ENCODE assay signal across 1 cellular context in the genomic region with DNA sequence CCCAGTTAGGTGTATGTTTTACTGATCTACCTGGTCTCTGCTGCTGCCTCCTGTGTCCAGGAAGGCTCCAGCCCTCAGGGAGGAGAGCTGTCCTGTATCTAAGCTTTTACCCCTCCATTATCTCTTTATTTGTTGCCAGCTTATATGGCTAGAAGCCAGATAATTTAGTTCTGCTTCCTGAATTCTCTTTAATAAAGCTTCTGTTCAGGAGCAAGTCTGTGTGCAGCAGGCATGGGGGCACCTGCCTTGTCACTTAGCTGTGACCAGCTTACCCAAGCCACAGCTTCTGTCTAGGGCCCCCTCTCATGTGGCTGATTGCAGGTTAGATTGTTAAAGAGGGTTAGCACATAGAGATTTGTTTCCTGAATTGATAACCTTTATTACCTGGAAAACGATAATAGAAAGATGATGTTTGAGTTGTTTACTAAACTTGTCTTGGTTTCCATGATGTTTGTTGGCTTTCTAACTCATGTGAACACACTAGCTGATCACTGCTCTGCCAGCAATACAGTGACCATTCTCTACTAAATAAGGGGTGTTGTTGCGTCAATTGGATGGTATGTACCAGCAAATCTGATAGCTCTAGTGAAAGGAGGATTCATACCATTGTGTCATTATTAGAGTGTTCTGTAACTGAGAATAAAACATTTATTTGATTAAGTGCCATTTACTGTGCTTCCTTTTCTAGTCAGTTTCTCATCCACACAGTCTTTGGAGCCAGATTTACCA.
TF ChIP-seq lines count a peak whose summit lies in the region.

No MANE protein-coding gene starts in this region.

TF ChIP-seq in WTC11, 78 proteins besides CTCF, POLR2A, EP300 and RAD21 (continued from another document):
- no peak for TF ChIP-seq ZNF138 (CRISPR knock-in tag; conservative IDR thresholded peaks at IDR 0.05)
- TF ChIP-seq RELA (CRISPR knock-in tag; IDR thresholded peaks at IDR 0.05; ENCODE audit: borderline replicate concordance): no peak
- TF ChIP-seq, protein P1, sequence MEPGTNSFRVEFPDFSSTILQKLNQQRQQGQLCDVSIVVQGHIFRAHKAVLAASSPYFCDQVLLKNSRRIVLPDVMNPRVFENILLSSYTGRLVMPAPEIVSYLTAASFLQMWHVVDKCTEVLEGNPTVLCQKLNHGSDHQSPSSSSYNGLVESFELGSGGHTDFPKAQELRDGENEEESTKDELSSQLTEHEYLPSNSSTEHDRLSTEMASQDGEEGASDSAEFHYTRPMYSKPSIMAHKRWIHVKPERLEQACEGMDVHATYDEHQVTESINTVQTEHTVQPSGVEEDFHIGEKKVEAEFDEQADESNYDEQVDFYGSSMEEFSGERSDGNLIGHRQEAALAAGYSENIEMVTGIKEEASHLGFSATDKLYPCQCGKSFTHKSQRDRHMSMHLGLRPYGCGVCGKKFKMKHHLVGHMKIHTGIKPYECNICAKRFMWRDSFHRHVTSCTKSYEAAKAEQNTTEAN (CRISPR knock-in tag; IDR thresholded peaks at IDR 0.05): no peak
- TF ChIP-seq, protein P2, sequence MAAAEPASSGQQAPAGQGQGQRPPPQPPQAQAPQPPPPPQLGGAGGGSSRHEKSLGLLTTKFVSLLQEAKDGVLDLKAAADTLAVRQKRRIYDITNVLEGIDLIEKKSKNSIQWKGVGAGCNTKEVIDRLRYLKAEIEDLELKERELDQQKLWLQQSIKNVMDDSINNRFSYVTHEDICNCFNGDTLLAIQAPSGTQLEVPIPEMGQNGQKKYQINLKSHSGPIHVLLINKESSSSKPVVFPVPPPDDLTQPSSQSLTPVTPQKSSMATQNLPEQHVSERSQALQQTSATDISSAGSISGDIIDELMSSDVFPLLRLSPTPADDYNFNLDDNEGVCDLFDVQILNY (CRISPR knock-in tag; IDR thresholded peaks at IDR 0.05): no peak
- TF ChIP-seq, protein P3, sequence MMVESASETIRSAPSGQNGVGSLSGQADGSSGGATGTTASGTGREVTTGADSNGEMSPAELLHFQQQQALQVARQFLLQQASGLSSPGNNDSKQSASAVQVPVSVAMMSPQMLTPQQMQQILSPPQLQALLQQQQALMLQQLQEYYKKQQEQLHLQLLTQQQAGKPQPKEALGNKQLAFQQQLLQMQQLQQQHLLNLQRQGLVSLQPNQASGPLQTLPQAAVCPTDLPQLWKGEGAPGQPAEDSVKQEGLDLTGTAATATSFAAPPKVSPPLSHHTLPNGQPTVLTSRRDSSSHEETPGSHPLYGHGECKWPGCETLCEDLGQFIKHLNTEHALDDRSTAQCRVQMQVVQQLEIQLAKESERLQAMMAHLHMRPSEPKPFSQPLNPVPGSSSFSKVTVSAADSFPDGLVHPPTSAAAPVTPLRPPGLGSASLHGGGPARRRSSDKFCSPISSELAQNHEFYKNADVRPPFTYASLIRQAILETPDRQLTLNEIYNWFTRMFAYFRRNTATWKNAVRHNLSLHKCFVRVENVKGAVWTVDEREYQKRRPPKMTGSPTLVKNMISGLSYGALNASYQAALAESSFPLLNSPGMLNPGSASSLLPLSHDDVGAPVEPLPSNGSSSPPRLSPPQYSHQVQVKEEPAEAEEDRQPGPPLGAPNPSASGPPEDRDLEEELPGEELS (CRISPR knock-in tag; IDR thresholded peaks at IDR 0.05): no peak
